ENCODE assay signal across 1 cellular context in genomic region chr10:124093076-124093773, GRCh38.
TF ChIP-seq lines count a peak whose summit lies in the region.

CHST15 (minus strand) TSS chr10:124093598; CDS start chr10:124046212, 47,386 bp downstream.

TF ChIP-seq in HepG2, 621 proteins besides CTCF, POLR2A, EP300 and RAD21 (continued from another document and continues in another):
- TF ChIP-seq, protein P1, sequence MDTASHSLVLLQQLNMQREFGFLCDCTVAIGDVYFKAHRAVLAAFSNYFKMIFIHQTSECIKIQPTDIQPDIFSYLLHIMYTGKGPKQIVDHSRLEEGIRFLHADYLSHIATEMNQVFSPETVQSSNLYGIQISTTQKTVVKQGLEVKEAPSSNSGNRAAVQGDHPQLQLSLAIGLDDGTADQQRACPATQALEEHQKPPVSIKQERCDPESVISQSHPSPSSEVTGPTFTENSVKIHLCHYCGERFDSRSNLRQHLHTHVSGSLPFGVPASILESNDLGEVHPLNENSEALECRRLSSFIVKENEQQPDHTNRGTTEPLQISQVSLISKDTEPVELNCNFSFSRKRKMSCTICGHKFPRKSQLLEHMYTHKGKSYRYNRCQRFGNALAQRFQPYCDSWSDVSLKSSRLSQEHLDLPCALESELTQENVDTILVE (CRISPR knock-in tag; IDR thresholded peaks at IDR 0.05), result 0 out of 2 replicates have a peak, but pooled peaks have one; percentile 23
- no peak for TF ChIP-seq SRSF1 (optimal IDR thresholded peaks at IDR 0.05; ENCODE audit: low read depth, low read length)
- TF ChIP-seq, protein P2, sequence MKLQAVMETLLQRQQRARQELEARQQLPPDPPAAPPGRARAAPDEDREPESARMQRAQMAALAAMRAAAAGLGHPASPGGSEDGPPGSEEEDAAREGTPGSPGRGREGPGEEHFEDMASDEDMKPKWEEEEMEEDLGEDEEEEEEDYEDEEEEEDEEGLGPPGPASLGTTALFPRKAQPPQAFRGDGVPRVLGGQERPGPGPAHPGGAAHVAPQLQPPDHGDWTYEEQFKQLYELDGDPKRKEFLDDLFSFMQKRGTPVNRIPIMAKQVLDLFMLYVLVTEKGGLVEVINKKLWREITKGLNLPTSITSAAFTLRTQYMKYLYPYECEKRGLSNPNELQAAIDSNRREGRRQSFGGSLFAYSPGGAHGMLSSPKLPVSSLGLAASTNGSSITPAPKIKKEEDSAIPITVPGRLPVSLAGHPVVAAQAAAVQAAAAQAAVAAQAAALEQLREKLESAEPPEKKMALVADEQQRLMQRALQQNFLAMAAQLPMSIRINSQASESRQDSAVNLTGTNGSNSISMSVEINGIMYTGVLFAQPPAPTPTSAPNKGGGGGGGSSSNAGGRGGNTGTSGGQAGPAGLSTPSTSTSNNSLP (IDR thresholded peaks at IDR 0.05; ENCODE audit: low read depth, low read length), result peak; percentile 50; the same call in 1 of the 2 replicates
- TF ChIP-seq ZNF260 (CRISPR knock-in tag; IDR thresholded peaks at IDR 0.05; ENCODE audit: borderline replicate concordance, low read depth), result no peak
- TF ChIP-seq ZFP36L2 (CRISPR knock-in tag; IDR thresholded peaks at IDR 0.05), result no peak
- TF ChIP-seq MEIS1 (CRISPR knock-in tag; IDR thresholded peaks at IDR 0.05; ENCODE audit: borderline replicate concordance), result 0 out of 2 replicates have a peak, but pooled peaks have one; percentile 23
- peak; percentile 23 for TF ChIP-seq TBL1XR1 (IDR thresholded peaks at IDR 0.05; ENCODE audit: borderline replicate concordance, low read length, partially characterized antibody)
- TF ChIP-seq ZNF674 (CRISPR knock-in tag; IDR thresholded peaks at IDR 0.05; ENCODE audit: low read depth), result no peak
- TF ChIP-seq FOXO1 (CRISPR knock-in tag; IDR thresholded peaks at IDR 0.05), result peak; percentile 67; the same call in 1 of the 2 replicates
- no peak for TF ChIP-seq MXD3 (CRISPR knock-in tag; IDR thresholded peaks at IDR 0.05)
- no peak for TF ChIP-seq ZNF614 (CRISPR knock-in tag; IDR thresholded peaks at IDR 0.05; ENCODE audit: borderline replicate concordance)
- TF ChIP-seq ISX (CRISPR knock-in tag; conservative IDR thresholded peaks at IDR 0.05), result no peak
- no peak for TF ChIP-seq ONECUT2 (CRISPR knock-in tag; IDR thresholded peaks at IDR 0.05)
- no peak for TF ChIP-seq ZNF180 (CRISPR knock-in tag; IDR thresholded peaks at IDR 0.05; ENCODE audit: borderline replicate concordance, low read depth)
- TF ChIP-seq ZBTB21 (CRISPR knock-in tag; IDR thresholded peaks at IDR 0.05), result no peak
- peak; percentile 39; the same call in 1 of the 2 replicates for TF ChIP-seq KDM1A (CRISPR knock-in tag; IDR thresholded peaks at IDR 0.05)
- no peak for TF ChIP-seq ZNF232 (CRISPR knock-in tag; IDR thresholded peaks at IDR 0.05; ENCODE audit: borderline replicate concordance)
- no peak for TF ChIP-seq ZNF296 (CRISPR knock-in tag; conservative IDR thresholded peaks at IDR 0.05)
- no peak for TF ChIP-seq EZH2 (conservative IDR thresholded peaks at IDR 0.05; ENCODE audit: low read depth, low read length)
- no peak for TF ChIP-seq SOX6 (IDR thresholded peaks at IDR 0.05)
- TF ChIP-seq SOX6 (CRISPR knock-in tag; IDR thresholded peaks at IDR 0.05), result no peak
- no peak for TF ChIP-seq CAMTA2 (CRISPR knock-in tag; IDR thresholded peaks at IDR 0.05; ENCODE audit: borderline replicate concordance)
- no peak for TF ChIP-seq RFX3 (CRISPR knock-in tag; IDR thresholded peaks at IDR 0.05)
- TF ChIP-seq, protein P3, sequence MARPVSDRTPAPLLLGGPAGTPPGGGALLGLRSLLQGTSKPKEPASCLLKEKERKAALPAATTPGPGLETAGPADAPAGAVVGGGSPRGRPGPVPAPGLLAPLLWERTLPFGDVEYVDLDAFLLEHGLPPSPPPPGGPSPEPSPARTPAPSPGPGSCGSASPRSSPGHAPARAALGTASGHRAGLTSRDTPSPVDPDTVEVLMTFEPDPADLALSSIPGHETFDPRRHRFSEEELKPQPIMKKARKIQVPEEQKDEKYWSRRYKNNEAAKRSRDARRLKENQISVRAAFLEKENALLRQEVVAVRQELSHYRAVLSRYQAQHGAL (CRISPR knock-in tag; IDR thresholded peaks at IDR 0.05; ENCODE audit: not compliant biosample characterization), result no peak
- TF ChIP-seq ZNF3 (CRISPR knock-in tag; IDR thresholded peaks at IDR 0.05), result no peak
- TF ChIP-seq DPF2 (CRISPR knock-in tag; IDR thresholded peaks at IDR 0.05; ENCODE audit: borderline replicate concordance, low read depth), result peak; percentile 28; the same call in 1 of the 2 replicates
- no peak for TF ChIP-seq ZNF501 (CRISPR knock-in tag; IDR thresholded peaks at IDR 0.05)
- no peak for TF ChIP-seq YEATS2 (CRISPR knock-in tag; IDR thresholded peaks at IDR 0.05; ENCODE audit: borderline replicate concordance)
- TF ChIP-seq RARA (CRISPR knock-in tag; IDR thresholded peaks at IDR 0.05), result peak; percentile 86
- TF ChIP-seq POGZ (CRISPR knock-in tag; IDR thresholded peaks at IDR 0.05), result no peak
- TF ChIP-seq ZNF282 (IDR thresholded peaks at IDR 0.05; ENCODE audit: partially characterized antibody), result no peak
- TF ChIP-seq ZBTB7B (CRISPR knock-in tag; IDR thresholded peaks at IDR 0.05), result no peak
- TF ChIP-seq EHMT2 (IDR thresholded peaks at IDR 0.05; ENCODE audit: borderline replicate concordance, low read depth, low read length), result no peak
- no peak for TF ChIP-seq ZNF496 (CRISPR knock-in tag; IDR thresholded peaks at IDR 0.05; ENCODE audit: insufficient replicate concordance)
- no peak for TF ChIP-seq ZNF83 (CRISPR knock-in tag; IDR thresholded peaks at IDR 0.05; ENCODE audit: borderline replicate concordance)
- TF ChIP-seq ZNF564 (CRISPR knock-in tag; IDR thresholded peaks at IDR 0.05), result no peak
- no peak for TF ChIP-seq NPAS2 (CRISPR knock-in tag; IDR thresholded peaks at IDR 0.05; ENCODE audit: borderline replicate concordance)
- TF ChIP-seq ZBTB3 (CRISPR knock-in tag; IDR thresholded peaks at IDR 0.05; ENCODE audit: borderline replicate concordance, low read depth), result no peak
- no peak for TF ChIP-seq ZNF24 (IDR thresholded peaks at IDR 0.05)
- no peak for TF ChIP-seq ZMAT5 (CRISPR knock-in tag; IDR thresholded peaks at IDR 0.05; ENCODE audit: borderline replicate concordance, low read depth)
- TF ChIP-seq, protein P4, sequence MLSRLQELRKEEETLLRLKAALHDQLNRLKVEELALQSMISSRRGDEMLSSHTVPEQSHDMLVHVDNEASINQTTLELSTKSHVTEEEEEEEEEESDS (CRISPR knock-in tag; IDR thresholded peaks at IDR 0.05; ENCODE audit: borderline replicate concordance), result no peak
- no peak for TF ChIP-seq KAT2B (IDR thresholded peaks at IDR 0.05; ENCODE audit: borderline replicate concordance, low read depth, low read length)
- TF ChIP-seq, protein P5, sequence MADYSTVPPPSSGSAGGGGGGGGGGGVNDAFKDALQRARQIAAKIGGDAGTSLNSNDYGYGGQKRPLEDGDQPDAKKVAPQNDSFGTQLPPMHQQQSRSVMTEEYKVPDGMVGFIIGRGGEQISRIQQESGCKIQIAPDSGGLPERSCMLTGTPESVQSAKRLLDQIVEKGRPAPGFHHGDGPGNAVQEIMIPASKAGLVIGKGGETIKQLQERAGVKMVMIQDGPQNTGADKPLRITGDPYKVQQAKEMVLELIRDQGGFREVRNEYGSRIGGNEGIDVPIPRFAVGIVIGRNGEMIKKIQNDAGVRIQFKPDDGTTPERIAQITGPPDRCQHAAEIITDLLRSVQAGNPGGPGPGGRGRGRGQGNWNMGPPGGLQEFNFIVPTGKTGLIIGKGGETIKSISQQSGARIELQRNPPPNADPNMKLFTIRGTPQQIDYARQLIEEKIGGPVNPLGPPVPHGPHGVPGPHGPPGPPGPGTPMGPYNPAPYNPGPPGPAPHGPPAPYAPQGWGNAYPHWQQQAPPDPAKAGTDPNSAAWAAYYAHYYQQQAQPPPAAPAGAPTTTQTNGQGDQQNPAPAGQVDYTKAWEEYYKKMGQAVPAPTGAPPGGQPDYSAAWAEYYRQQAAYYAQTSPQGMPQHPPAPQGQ (CRISPR knock-in tag; IDR thresholded peaks at IDR 0.05; ENCODE audit: borderline replicate concordance), result no peak
- TF ChIP-seq, protein P6, sequence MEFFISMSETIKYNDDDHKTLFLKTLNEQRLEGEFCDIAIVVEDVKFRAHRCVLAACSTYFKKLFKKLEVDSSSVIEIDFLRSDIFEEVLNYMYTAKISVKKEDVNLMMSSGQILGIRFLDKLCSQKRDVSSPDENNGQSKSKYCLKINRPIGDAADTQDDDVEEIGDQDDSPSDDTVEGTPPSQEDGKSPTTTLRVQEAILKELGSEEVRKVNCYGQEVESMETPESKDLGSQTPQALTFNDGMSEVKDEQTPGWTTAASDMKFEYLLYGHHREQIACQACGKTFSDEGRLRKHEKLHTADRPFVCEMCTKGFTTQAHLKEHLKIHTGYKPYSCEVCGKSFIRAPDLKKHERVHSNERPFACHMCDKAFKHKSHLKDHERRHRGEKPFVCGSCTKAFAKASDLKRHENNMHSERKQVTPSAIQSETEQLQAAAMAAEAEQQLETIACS (CRISPR knock-in tag; IDR thresholded peaks at IDR 0.05), result peak; percentile 62; the same call in 1 of the 2 replicates
- no peak for TF ChIP-seq ZNF510 (CRISPR knock-in tag; IDR thresholded peaks at IDR 0.05; ENCODE audit: low read depth)
- no peak for TF ChIP-seq NCOA1 (CRISPR knock-in tag; IDR thresholded peaks at IDR 0.05)
- TF ChIP-seq TCF7L2 (IDR thresholded peaks at IDR 0.05; ENCODE audit: low read depth, low read length), result no peak
- no peak for TF ChIP-seq ZNF432 (CRISPR knock-in tag; IDR thresholded peaks at IDR 0.05; ENCODE audit: borderline replicate concordance)
- TF ChIP-seq BRF2 (CRISPR knock-in tag; IDR thresholded peaks at IDR 0.05), result no peak
- TF ChIP-seq ZNF414 (CRISPR knock-in tag; IDR thresholded peaks at IDR 0.05), result no peak
- TF ChIP-seq KDM4B (CRISPR knock-in tag; IDR thresholded peaks at IDR 0.05), result no peak
- TF ChIP-seq ZFP36 (IDR thresholded peaks at IDR 0.05; ENCODE audit: borderline replicate concordance, low read depth, low read length, partially characterized antibody), result no peak
- TF ChIP-seq ATF4 (CRISPR knock-in tag; IDR thresholded peaks at IDR 0.05), result no peak
- TF ChIP-seq XRCC5 (optimal IDR thresholded peaks at IDR 0.05; ENCODE audit: low read length), result no peak
- TF ChIP-seq IRX3 (CRISPR knock-in tag; IDR thresholded peaks at IDR 0.05; ENCODE audit: borderline replicate concordance, low read depth), result no peak
- no peak for TF ChIP-seq RFXANK (CRISPR knock-in tag; IDR thresholded peaks at IDR 0.05)
- no peak for TF ChIP-seq SP4 (CRISPR knock-in tag; IDR thresholded peaks at IDR 0.05)
- TF ChIP-seq, protein P7, sequence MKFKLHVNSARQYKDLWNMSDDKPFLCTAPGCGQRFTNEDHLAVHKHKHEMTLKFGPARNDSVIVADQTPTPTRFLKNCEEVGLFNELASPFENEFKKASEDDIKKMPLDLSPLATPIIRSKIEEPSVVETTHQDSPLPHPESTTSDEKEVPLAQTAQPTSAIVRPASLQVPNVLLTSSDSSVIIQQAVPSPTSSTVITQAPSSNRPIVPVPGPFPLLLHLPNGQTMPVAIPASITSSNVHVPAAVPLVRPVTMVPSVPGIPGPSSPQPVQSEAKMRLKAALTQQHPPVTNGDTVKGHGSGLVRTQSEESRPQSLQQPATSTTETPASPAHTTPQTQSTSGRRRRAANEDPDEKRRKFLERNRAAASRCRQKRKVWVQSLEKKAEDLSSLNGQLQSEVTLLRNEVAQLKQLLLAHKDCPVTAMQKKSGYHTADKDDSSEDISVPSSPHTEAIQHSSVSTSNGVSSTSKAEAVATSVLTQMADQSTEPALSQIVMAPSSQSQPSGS (CRISPR knock-in tag; IDR thresholded peaks at IDR 0.05), result no peak
- TF ChIP-seq ZZZ3 (CRISPR knock-in tag; IDR thresholded peaks at IDR 0.05; ENCODE audit: borderline replicate concordance), result no peak
- TF ChIP-seq ZNF431 (CRISPR knock-in tag; IDR thresholded peaks at IDR 0.05; ENCODE audit: borderline replicate concordance, low read depth), result 0 out of 2 replicates have a peak, but pooled peaks have one; percentile 8
- TF ChIP-seq, protein P8, sequence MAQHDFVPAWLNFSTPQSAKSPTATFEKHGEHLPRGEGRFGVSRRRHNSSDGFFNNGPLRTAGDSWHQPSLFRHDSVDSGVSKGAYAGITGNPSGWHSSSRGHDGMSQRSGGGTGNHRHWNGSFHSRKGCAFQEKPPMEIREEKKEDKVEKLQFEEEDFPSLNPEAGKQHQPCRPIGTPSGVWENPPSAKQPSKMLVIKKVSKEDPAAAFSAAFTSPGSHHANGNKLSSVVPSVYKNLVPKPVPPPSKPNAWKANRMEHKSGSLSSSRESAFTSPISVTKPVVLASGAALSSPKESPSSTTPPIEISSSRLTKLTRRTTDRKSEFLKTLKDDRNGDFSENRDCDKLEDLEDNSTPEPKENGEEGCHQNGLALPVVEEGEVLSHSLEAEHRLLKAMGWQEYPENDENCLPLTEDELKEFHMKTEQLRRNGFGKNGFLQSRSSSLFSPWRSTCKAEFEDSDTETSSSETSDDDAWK (CRISPR knock-in tag; IDR thresholded peaks at IDR 0.05), result no peak
- TF ChIP-seq ZSCAN25 (CRISPR knock-in tag; IDR thresholded peaks at IDR 0.05), result no peak
- peak; percentile 19; the same call in 1 of the 2 replicates for TF ChIP-seq TARDBP (CRISPR knock-in tag; IDR thresholded peaks at IDR 0.05)
- TF ChIP-seq ZNF326 (CRISPR knock-in tag; IDR thresholded peaks at IDR 0.05; ENCODE audit: borderline replicate concordance), result no peak
- peak; percentile 91 for TF ChIP-seq TEAD3 (CRISPR knock-in tag; optimal IDR thresholded peaks at IDR 0.05; ENCODE audit: borderline replicate concordance)
